ENCODE assay signal across 14 cellular contexts in genomic region chr1:216020743-216021345, GRCh38.
"Had no signal": no experiment of that assay in that cellular context is flagged by ENCODE, and none has a peak within 500 bp of the region (broad histone marks: within the 10 kb centered on the region; RNA-seq: fewer than 3 reads in every experiment).

No MANE protein-coding gene starts in this region.

- ATAC-seq: activated naive CD8-positive, alpha-beta T cell treated with anti-CD3 and anti-CD28 coated beads, Interleukin-2, amount 50 U/mL, for 24 hours; left lobe of liver; mucosa of descending colon; naive thymus-derived CD8-positive, alpha-beta T cell; right cardiac atrium; WTC11 had no signal

- DNase-seq: activated CD4-positive, alpha-beta T cell treated with anti-CD3 and anti-CD28 coated beads, Interleukin-2, amount 10 ng/mL, durations not matched to agents 24 days and 14 days; activated naive CD4-positive, alpha-beta T cell treated with Interleukin-2 at 50 U/mL for 16 hours; activated naive CD8-positive, alpha-beta T cell treated with anti-CD3 and anti-CD28 coated beads, Interleukin-2, amount 50 U/mL, for 24 hours; esophagus squamous epithelium; foreskin fibroblast; head of caudate nucleus; mammary epithelial cell; mucosa of descending colon; naive thymus-derived CD8-positive, alpha-beta T cell; nucleus accumbens; right cardiac atrium; small intestine had no signal
